ENCODE assay signal across 24 cellular contexts in the genomic region with DNA sequence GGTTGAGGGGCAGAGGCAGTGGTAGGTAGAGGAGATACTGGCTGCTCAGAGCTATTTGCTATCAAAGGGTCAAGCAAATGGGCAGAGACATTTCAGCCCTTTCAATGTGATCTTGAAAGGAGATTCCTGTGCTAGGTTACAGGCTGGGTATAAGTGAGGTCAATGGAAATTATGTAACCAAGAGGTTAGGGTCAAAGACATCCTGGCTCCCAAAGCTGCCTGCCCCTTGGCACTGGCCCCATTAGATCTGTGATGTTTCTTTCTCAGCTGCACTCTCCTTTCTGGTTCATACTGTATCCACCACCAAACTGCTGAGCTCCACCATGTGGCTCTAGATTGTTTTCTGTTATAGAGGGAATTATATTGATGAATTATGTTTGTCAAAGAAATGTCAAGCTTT.
DNase-seq lines count a peak whose midpoint lies in the region; ATAC-seq, FAIRE-seq and TF ChIP-seq lines count a peak whose summit lies in the region.
"Had no signal": no experiment of that assay in that cellular context is flagged by ENCODE, and none has a peak within 500 bp of the region (broad histone marks: within the 10 kb centered on the region; RNA-seq: fewer than 3 reads in every experiment).

No MANE protein-coding gene starts in this region.

- H3K9ac ChIP-seq in liver (ENCODE audit: low read depth in 1 of 2, low read length in 2 of 2), result no peak overlapping the region
- H3K9ac ChIP-seq: BLaER1 had no signal

- no peaks in the 10 kb centered on the region for H3K9me3 Mint-ChIP-seq in osteocyte (ENCODE audit: unreplicated experiment)
- no peaks in the 10 kb centered on the region for H3K9me3 Mint-ChIP-seq in progenitor cell of endocrine pancreas (ENCODE audit: low read depth)
- H3K9me3 Mint-ChIP-seq: CD4-positive, CD25-positive, alpha-beta regulatory T cell; CD8-positive, alpha-beta T cell; GM23338; H9 had no signal

- no peak for TF ChIP-seq POLR2A in GM18505 (IDR thresholded peaks at IDR 0.05; ENCODE audit: borderline replicate concordance, extremely low read depth, insufficient read depth, insufficient read length)

- H3K36me3 ChIP-seq in liver (ENCODE audit: control insufficient read depth in 4 of 4, insufficient read depth in 3 of 4, low read depth in 1 of 4, low read length in 3 of 4) (no peaks in the 10 kb centered on the region), MG63 (no peaks in the 10 kb centered on the region)
- H3K36me3 ChIP-seq: BLaER1 had no signal

- H3K27me3 Mint-ChIP-seq in osteocyte (ENCODE audit: unreplicated experiment) (peaks cover 12% of the 10 kb centered on the region), progenitor cell of endocrine pancreas (no peaks in the 10 kb centered on the region)

- H3K4me3 Mint-ChIP-seq in osteocyte (ENCODE audit: unreplicated experiment) (no peak overlapping the region), progenitor cell of endocrine pancreas (ENCODE audit: low read depth) (no peak overlapping the region)
- H3K4me3 Mint-ChIP-seq: B cell; CD8-positive, alpha-beta T cell; GM23338; H9 had no signal

- TF ChIP-seq RAD21 in liver (IDR thresholded peaks at IDR 0.05), result no peak

- FAIRE-seq in TTC549 (lab: Jason Lieb, UNC), result peak; percentile 83
- FAIRE-seq: A204.1, GM12878, GM18507 had no signal

- H3K4me3 ChIP-seq in liver (ENCODE audit: low read depth in 1 of 3, low read length in 3 of 3) (no peak overlapping the region), MG63 (no peak overlapping the region)
- H3K4me3 ChIP-seq: BLaER1, GM12878, GM23338 had no signal

- H3K9me3 ChIP-seq in liver (ENCODE audit: control insufficient read depth in 4 of 4, low read length in 3 of 4) (no peaks in the 10 kb centered on the region), MG63 (no peaks in the 10 kb centered on the region)
- H3K9me3 ChIP-seq: BLaER1, Caco-2 had no signal

- no peak overlapping the region for H3K27ac Mint-ChIP-seq in osteocyte (ENCODE audit: unreplicated experiment)
- no peak overlapping the region for H3K27ac Mint-ChIP-seq in progenitor cell of endocrine pancreas
- H3K27ac Mint-ChIP-seq: B cell; CD4-positive, CD25-positive, alpha-beta regulatory T cell; CD8-positive, alpha-beta T cell; GM23338 had no signal

- H3K36me3 Mint-ChIP-seq in osteocyte (ENCODE audit: unreplicated experiment) (no peaks in the 10 kb centered on the region), progenitor cell of endocrine pancreas (ENCODE audit: insufficient read depth) (no peaks in the 10 kb centered on the region)
- H3K36me3 Mint-ChIP-seq: CD4-positive, CD25-positive, alpha-beta regulatory T cell; CD8-positive, alpha-beta T cell had no signal

- H3K4me1 Mint-ChIP-seq in osteocyte (ENCODE audit: unreplicated experiment) (no peaks in the 10 kb centered on the region), progenitor cell of endocrine pancreas (ENCODE audit: low read depth) (peaks cover 10% of the 10 kb centered on the region)
- H3K4me1 Mint-ChIP-seq: B cell; CD4-positive, CD25-positive, alpha-beta regulatory T cell had no signal

- peaks cover 0 to 8% (median 3%) of the 10 kb centered on the region in 4 donors for H3K4me1 ChIP-seq in liver (ENCODE audit: control insufficient read depth in 4 of 4, insufficient read depth in 4 of 4, low read length in 3 of 4)
- H3K4me1 ChIP-seq: BLaER1 had no signal

- TF ChIP-seq CTCF in liver (IDR thresholded peaks at IDR 0.05; ENCODE audit: low read depth, low read length, missing input control) (no peak), osteocyte (IDR thresholded peaks at IDR 0.05) (no peak), progenitor cell of endocrine pancreas (IDR thresholded peaks at IDR 0.05; ENCODE audit: unreplicated experiment) (no peak)

- H3K27me3 ChIP-seq in liver (ENCODE audit: control insufficient read depth in 4 of 4, insufficient read depth in 4 of 4, low read length in 3 of 4), result no peaks in the 10 kb centered on the region
- peaks cover 1% of the 10 kb centered on the region for H3K27me3 ChIP-seq in MG63
- H3K27me3 ChIP-seq: BLaER1 had no signal

- ATAC-seq in GM18505 (IDR thresholded peaks at IDR 0.05; ENCODE audit: unreplicated experiment), result no peak
- ATAC-seq: CD8-positive, alpha-beta T cell; GM12878; GM23338; HCT116 had no signal

- DNase-seq in islet precursor cell (peak; percentile 13), osteocyte (ENCODE audit: extremely low spot score, unreplicated experiment) (peak; percentile 23), NCI-H2107 treated with DMSO at 0.1 percent for 48 hours (lab: John Stamatoyannopoulos, UW; ENCODE audit: unreplicated experiment) (no peak), MG63 (no peak), progenitor cell of endocrine pancreas (ENCODE audit: low spot score, unreplicated experiment) (no peak)
- DNase-seq: Caco-2; CD4-positive, CD25-positive, alpha-beta regulatory T cell; CD8-positive, alpha-beta T cell; DMS79; EL; GDM1; H9 had no signal

- no peak overlapping the region for H3K27ac ChIP-seq in liver (ENCODE audit: low read depth in 1 of 2, low read length in 2 of 2)
- H3K27ac ChIP-seq: 22Rv1, BLaER1, C4-2B had no signal

TF ChIP-seq in liver, 16 proteins besides CTCF, POLR2A, EP300 and RAD21:
- TF ChIP-seq SP1 (IDR thresholded peaks at IDR 0.05), result no peak
- TF ChIP-seq GABPA (IDR thresholded peaks at IDR 0.05 in 1 of 2, conservative IDR thresholded peaks at IDR 0.05 in 1 of 2), result no peak
- TF ChIP-seq, protein P1, sequence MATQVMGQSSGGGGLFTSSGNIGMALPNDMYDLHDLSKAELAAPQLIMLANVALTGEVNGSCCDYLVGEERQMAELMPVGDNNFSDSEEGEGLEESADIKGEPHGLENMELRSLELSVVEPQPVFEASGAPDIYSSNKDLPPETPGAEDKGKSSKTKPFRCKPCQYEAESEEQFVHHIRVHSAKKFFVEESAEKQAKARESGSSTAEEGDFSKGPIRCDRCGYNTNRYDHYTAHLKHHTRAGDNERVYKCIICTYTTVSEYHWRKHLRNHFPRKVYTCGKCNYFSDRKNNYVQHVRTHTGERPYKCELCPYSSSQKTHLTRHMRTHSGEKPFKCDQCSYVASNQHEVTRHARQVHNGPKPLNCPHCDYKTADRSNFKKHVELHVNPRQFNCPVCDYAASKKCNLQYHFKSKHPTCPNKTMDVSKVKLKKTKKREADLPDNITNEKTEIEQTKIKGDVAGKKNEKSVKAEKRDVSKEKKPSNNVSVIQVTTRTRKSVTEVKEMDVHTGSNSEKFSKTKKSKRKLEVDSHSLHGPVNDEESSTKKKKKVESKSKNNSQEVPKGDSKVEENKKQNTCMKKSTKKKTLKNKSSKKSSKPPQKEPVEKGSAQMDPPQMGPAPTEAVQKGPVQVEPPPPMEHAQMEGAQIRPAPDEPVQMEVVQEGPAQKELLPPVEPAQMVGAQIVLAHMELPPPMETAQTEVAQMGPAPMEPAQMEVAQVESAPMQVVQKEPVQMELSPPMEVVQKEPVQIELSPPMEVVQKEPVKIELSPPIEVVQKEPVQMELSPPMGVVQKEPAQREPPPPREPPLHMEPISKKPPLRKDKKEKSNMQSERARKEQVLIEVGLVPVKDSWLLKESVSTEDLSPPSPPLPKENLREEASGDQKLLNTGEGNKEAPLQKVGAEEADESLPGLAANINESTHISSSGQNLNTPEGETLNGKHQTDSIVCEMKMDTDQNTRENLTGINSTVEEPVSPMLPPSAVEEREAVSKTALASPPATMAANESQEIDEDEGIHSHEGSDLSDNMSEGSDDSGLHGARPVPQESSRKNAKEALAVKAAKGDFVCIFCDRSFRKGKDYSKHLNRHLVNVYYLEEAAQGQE (IDR thresholded peaks at IDR 0.05), result no peak
- TF ChIP-seq HNF4A (conservative IDR thresholded peaks at IDR 0.05), result peak; percentile 13 to 55
- TF ChIP-seq, protein P2, sequence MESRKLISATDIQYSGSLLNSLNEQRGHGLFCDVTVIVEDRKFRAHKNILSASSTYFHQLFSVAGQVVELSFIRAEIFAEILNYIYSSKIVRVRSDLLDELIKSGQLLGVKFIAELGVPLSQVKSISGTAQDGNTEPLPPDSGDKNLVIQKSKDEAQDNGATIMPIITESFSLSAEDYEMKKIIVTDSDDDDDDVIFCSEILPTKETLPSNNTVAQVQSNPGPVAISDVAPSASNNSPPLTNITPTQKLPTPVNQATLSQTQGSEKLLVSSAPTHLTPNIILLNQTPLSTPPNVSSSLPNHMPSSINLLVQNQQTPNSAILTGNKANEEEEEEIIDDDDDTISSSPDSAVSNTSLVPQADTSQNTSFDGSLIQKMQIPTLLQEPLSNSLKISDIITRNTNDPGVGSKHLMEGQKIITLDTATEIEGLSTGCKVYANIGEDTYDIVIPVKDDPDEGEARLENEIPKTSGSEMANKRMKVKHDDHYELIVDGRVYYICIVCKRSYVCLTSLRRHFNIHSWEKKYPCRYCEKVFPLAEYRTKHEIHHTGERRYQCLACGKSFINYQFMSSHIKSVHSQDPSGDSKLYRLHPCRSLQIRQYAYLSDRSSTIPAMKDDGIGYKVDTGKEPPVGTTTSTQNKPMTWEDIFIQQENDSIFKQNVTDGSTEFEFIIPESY (IDR thresholded peaks at IDR 0.05), result no peak
- no peak for TF ChIP-seq YY1 (IDR thresholded peaks at IDR 0.05)
- no peak for TF ChIP-seq EGR1 (IDR thresholded peaks at IDR 0.05; ENCODE audit: low read depth in 2 of 2)
- no peak for TF ChIP-seq HNF4G (IDR thresholded peaks at IDR 0.05)
- no peak for TF ChIP-seq TAF1 (conservative IDR thresholded peaks at IDR 0.05)
- TF ChIP-seq, protein P3, sequence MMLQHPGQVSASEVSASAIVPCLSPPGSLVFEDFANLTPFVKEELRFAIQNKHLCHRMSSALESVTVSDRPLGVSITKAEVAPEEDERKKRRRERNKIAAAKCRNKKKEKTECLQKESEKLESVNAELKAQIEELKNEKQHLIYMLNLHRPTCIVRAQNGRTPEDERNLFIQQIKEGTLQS (IDR thresholded peaks at IDR 0.05), result no peak
- TF ChIP-seq FOXA2 (IDR thresholded peaks at IDR 0.05), result no peak
- TF ChIP-seq FOXA1 (IDR thresholded peaks at IDR 0.05), result no peak
- TF ChIP-seq RXRA (IDR thresholded peaks at IDR 0.05), result peak; percentile 72 to 90
- peak; percentile 74 for TF ChIP-seq NR2F2 (IDR thresholded peaks at IDR 0.05)
TF ChIP-seq in liver: peak in this region for 3.

Comparison
In these comparisons a context has a peak if more than half of its experiments do, and no peak if none do; other contexts are left out.
1. DNase-seq: peak in islet precursor cell (single experiment) and osteocyte (single experiment); none in NCI-H2107 treated with DMSO at 0.1 percent for 48 hours (single experiment), MG63 (single experiment) and progenitor cell of endocrine pancreas (single experiment).